In the genomic region with DNA sequence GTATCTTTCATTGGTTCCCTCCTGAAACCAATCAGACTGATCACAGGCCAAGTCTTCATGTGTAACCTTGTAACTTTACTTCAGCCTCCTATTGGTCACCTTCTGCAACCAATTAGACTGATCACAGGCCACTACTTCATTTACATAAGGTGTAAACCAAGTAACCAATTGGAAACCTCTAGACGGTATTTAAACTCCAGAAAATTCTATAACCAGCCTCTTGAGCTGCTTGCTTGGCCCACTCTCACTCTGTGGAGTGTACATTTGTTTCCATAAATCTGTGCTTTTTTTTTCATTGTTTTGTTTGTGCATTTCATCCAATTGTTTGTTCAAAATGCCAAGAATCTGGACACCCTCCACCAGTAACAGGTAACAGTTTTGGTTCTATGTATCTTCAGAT, we compare ENCODE assay signal across 14 cellular contexts. TPM values are rescaled to one million over a fixed set of nuclear protein-coding genes. Genes with fewer than 3 reads are reported as not detected.
"Had no signal": no experiment of that assay in that cellular context is flagged by ENCODE, and none has a peak within 500 bp of the region (broad histone marks: within the 10 kb centered on the region; RNA-seq: fewer than 3 reads in every experiment).

No MANE protein-coding gene starts in this region.

- H3K9me3 Mint-ChIP-seq: activated T-helper 1 cell treated with anti-CD3 and anti-CD28 coated beads, Interleukin-12 subunit alpha, Interleukin-12 subunit beta, Interleukin-2, Interleukin-4 antibody, amounts not matched to agents 30 ng/mL and 10 ng/mL and 1 ng/mL, durations not matched to agents 14 hours and 24 hours and 36 hours had no signal

- DNase-seq: activated CD4-positive, alpha-beta T cell treated with anti-CD3 and anti-CD28 coated beads, Interleukin-2, amount 50 U/mL, for 4 hours; aorta; erythroblast; gastrocnemius medialis; heart left ventricle; left ventricle myocardium superior; ovary; stimulated activated CD4-positive, alpha-beta T cell treated with anti-CD3 and anti-CD28 coated beads, Interleukin-4, amount 100 ng/mL, for 1 hour; SW 1271; tibial artery; WERI-Rb-1 had no signal

- H3K4me3 Mint-ChIP-seq: activated T-helper 1 cell treated with anti-CD3 and anti-CD28 coated beads, Interleukin-12 subunit alpha, Interleukin-12 subunit beta, Interleukin-2, Interleukin-4 antibody, amounts not matched to agents 30 ng/mL and 10 ng/mL and 1 ng/mL, durations not matched to agents 14 hours and 24 hours and 36 hours had no signal

- ATAC-seq: gastrocnemius medialis, heart left ventricle, left ventricle myocardium superior, sciatic nerve had no signal

- H3K27ac Mint-ChIP-seq: activated T-helper 1 cell treated with anti-CD3 and anti-CD28 coated beads, Interleukin-12 subunit alpha, Interleukin-12 subunit beta, Interleukin-2, Interleukin-4 antibody, amounts not matched to agents 30 ng/mL and 10 ng/mL and 1 ng/mL, durations not matched to agents 14 hours and 24 hours and 36 hours had no signal

RNA-seq across cellular contexts. Expression of gene EIF2S3B, which starts 47.5 kb away (rescaled TPM):
- total RNA-seq: left ventricle myocardium superior had no signal
- polyA plus RNA-seq: smooth muscle cell had no signal
